ENCODE assay signal across 8 cellular contexts in the genomic region with DNA sequence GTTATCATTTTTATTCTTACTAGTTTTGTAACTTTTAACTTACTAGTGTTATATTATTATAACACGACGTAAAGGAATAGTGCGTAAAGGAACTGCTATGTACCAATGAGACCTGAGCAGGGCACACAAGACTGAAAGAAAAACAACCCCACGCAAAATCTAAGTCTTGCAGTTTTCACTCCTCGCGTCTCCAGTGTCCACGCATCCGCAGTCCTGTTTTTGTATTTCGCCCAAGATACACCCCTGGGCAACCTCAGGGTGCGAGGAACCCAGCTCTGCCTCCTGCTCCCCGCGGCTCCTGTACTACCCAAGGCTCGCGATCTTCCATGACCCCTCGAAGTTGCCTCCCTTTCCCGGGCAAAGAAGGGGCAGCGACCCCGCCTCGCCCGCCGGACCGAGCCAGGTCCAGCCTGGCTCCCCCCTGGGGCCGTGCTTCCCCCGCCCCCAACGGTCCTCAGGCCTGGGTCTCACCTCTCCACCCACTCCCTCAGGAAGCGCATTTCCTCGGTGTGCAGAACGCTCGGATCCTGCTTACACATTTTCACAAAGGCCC. TPM values are rescaled to one million over a fixed set of nuclear protein-coding genes. Genes with fewer than 3 reads are reported as not detected.
DNase-seq lines count a peak whose midpoint lies in the region; ATAC-seq and TF ChIP-seq lines count a peak whose summit lies in the region.

No MANE protein-coding gene starts in this region.

- TF ChIP-seq CTCF in stomach (IDR thresholded peaks at IDR 0.05): no peak

- no peak for TF ChIP-seq POLR2A in stomach (IDR thresholded peaks at IDR 0.05)

- DNase-seq in COLO668 (lab: John Stamatoyannopoulos, UW; ENCODE audit: unreplicated experiment): peak; percentile 36
- peak; percentile 46 for DNase-seq in SK-N-DZ (ENCODE audit: low spot score)
- DNase-seq in dedifferentiated amniotic fluid mesenchymal stem cell (ENCODE audit: extremely low spot score): peak; percentile 27
- DNase-seq in left lobe of liver (ENCODE audit: low spot score): no peak
- DNase-seq in stomach: peak; percentile 28
- DNase-seq in KG1 (lab: John Stamatoyannopoulos, UW): no peak

- H3K36me3 ChIP-seq in stomach: peaks cover 0 to 9% (median 7%) of the 10 kb centered on the region in 4 donors

- intact Hi-C loops in stomach (cut with DNase I; ENCODE audit: low total_unique reads): no loop called here

- peak overlapping the region; percentile 96 to 98 (median 98) for H3K27ac ChIP-seq in stomach

- peak; percentile 16 for ATAC-seq in GM19025 (IDR thresholded peaks at IDR 0.05; ENCODE audit: low read depth, unreplicated experiment)
- ATAC-seq in HG03280 (IDR thresholded peaks at IDR 0.05; ENCODE audit: unreplicated experiment): peak; percentile 10
- ATAC-seq in left lobe of liver: peak; percentile 31

- H3K4me1 ChIP-seq in stomach: peaks cover 36 to 69% (median 55%) of the 10 kb centered on the region in 4 donors

- no peaks in the 10 kb centered on the region for H3K27me3 ChIP-seq in stomach

- TF ChIP-seq EP300 in stomach (IDR thresholded peaks at IDR 0.05): no peak

- H3K4me3 ChIP-seq in stomach: peak overlapping the region; percentile 87 to 97 (median 94)

- H3K9me3 ChIP-seq in stomach: no peaks in the 10 kb centered on the region

- 0 to 1% (median 1%) methylated on average over 24 to 29 of the region's 29 CpGs for WGBS in stomach, 5 donors

RNA-seq across cellular contexts. Expression of a gene that starts 0.4 kb away (rescaled TPM):
- polyA plus RNA-seq in SK-N-DZ (2014; cell fraction: cytosol; rRNA removed): 231 and 243 TPM in 2 replicates
- polyA plus RNA-seq in SK-N-DZ (2014; cell fraction: nucleus; rRNA removed): 85.8 and 98.3 TPM in 2 replicates
- total RNA-seq in left lobe of liver (128 TPM), stomach (100 to 1,000 TPM in 3 of 5 donors, 10 to 100 TPM in 2; 67.5 to 288 (median 105) TPM)
- polyA plus RNA-seq in stomach: 100 to 1,000 TPM in 1 of 3 donors, 10 to 100 TPM in 2; 77.3 to 200 (median 83.8) TPM

RNA-seq across cellular contexts. Expression of a gene that starts 0.9 kb away (rescaled TPM):
- polyA plus RNA-seq in SK-N-DZ (2014; cell fraction: cytosol; rRNA removed): 16.4 and 19.1 TPM in 2 replicates
- 14.7 and 15.4 TPM in 2 replicates for polyA plus RNA-seq in SK-N-DZ (2014; cell fraction: nucleus; rRNA removed)
- 22.0 TPM for total RNA-seq in left lobe of liver
- total RNA-seq in stomach: 10 to 100 TPM in 1 of 5 donors, 1 to 10 TPM in 4; 4.9 to 12.5 (median 6.4) TPM
- polyA plus RNA-seq in stomach: 1 to 10 TPM; 3.0 to 4.0 (median 3.4) TPM

RNA-seq across cellular contexts. Expression of a gene that starts 5.9 kb away (rescaled TPM):
- not detected in 2 replicates for polyA plus RNA-seq in SK-N-DZ (2014; cell fraction: cytosol; rRNA removed)
- not detected in 2 replicates for polyA plus RNA-seq in SK-N-DZ (2014; cell fraction: nucleus; rRNA removed)
- total RNA-seq in left lobe of liver (not detected), stomach (not detected)
- not detected for polyA plus RNA-seq in stomach

RNA-seq across cellular contexts. Expression of a gene that starts 36.9 kb away (rescaled TPM):
- polyA plus RNA-seq in SK-N-DZ (2014; cell fraction: cytosol; rRNA removed): 48.7 and 54.5 TPM in 2 replicates
- 37.8 and 42.0 TPM in 2 replicates for polyA plus RNA-seq in SK-N-DZ (2014; cell fraction: nucleus; rRNA removed)
- total RNA-seq in left lobe of liver (13.6 TPM), stomach (10 to 100 TPM in 2 of 5 donors, 1 to 10 TPM in 2, not detected in 1; 4.6 to 27.0 (median 14.7) TPM)
- polyA plus RNA-seq in stomach: 10 to 100 TPM; 10.4 to 13.4 (median 10.7) TPM

Comparison
In these comparisons a context has a peak if more than half of its experiments do, and no peak if none do; other contexts are left out.
1. DNase-seq: peak in COLO668 (single experiment), SK-N-DZ (single experiment), dedifferentiated amniotic fluid mesenchymal stem cell (single experiment) and stomach (single experiment); none in left lobe of liver (single experiment) and KG1 (single experiment).
2. Peak in every context shown above with its lines, with median percentiles within 50 percentile points of each other: ATAC-seq.